In genomic region chr3:125175321-125176078, GRCh38 we compare ENCODE assay signal across 36 cellular contexts.
"Had no signal": no experiment of that assay in that cellular context is flagged by ENCODE, and none has a peak within 500 bp of the region (broad histone marks: within the 10 kb centered on the region; RNA-seq: fewer than 3 reads in every experiment).

No MANE protein-coding gene starts in this region.

- FAIRE-seq: colon, endometrium, endothelial cell of umbilical vein had no signal

- DNase-seq: activated CD4-positive, alpha-beta memory T cell treated with anti-CD3 and anti-CD28 coated beads for 36 hours; activated CD4-positive, alpha-beta T cell treated with anti-CD3 and anti-CD28 coated beads for 36 hours; activated CD4-positive, alpha-beta T cell treated with anti-CD3 and anti-CD28 coated beads, Interleukin-2, amount 10 ng/mL, durations not matched to agents 24 days and 14 days; activated CD4-positive, CD25-positive, alpha-beta regulatory T cell; activated CD4-positive, CD25-positive, alpha-beta regulatory T cell treated with anti-CD3 and anti-CD28 coated beads, Interleukin-2, amount 50 U/mL, for 72 hours; activated CD8-positive, alpha-beta memory T cell treated with anti-CD3 and anti-CD28 coated beads, Interleukin-2, amount 10 ng/mL, durations not matched to agents 7 days and 5 days; activated CD8-positive, alpha-beta memory T cell treated with anti-CD3 and anti-CD28 coated beads, Interleukin-2, amount 50 U/mL, for 4 hours; activated CD8-positive, alpha-beta T cell treated with anti-CD3 and anti-CD28 coated beads, Interleukin-2, amount 10 ng/mL, durations not matched to agents 7 days and 5 days; activated effector memory CD4-positive, alpha-beta T cell treated with anti-CD3 and anti-CD28 coated beads, Interleukin-2, amount 50 U/mL, for 16 hours; activated naive CD4-positive, alpha-beta T cell treated with anti-CD3 and anti-CD28 coated beads for 36 hours; activated naive CD8-positive, alpha-beta T cell treated with anti-CD3 and anti-CD28 coated beads for 36 hours; activated naive CD8-positive, alpha-beta T cell treated with anti-CD3 and anti-CD28 coated beads, Interleukin-2, amount 50 U/mL, for 24 hours; activated T-cell treated with anti-CD3 and anti-CD28 coated beads, Interleukin-2, amount 50 U/mL, for 1 hour; activated T-cell treated with anti-CD3 and anti-CD28 coated beads, Interleukin-2, amount 50 U/mL, for 48 hours; adrenal gland; amygdala; aorta; body of pancreas; caudate nucleus; cortex of kidney; dermis blood vessel endothelial cell; effector CD8-positive, alpha-beta T cell; esophagus squamous epithelium; foreskin keratinocyte; T-helper 1 cell; T-helper 17 cell; T1000; WERI-Rb-1 had no signal

- H3K36me3 ChIP-seq: adrenal gland, esophagus squamous epithelium, WERI-Rb-1 had no signal

- ATAC-seq: activated CD4-positive, alpha-beta T cell treated with anti-CD3 and anti-CD28 coated beads for 36 hours; activated CD8-positive, alpha-beta memory T cell treated with anti-CD3 and anti-CD28 coated beads, Interleukin-2, amount 10 ng/mL, durations not matched to agents 7 days and 5 days; activated CD8-positive, alpha-beta T cell treated with anti-CD3 and anti-CD28 coated beads, Interleukin-2, amount 10 ng/mL, durations not matched to agents 7 days and 5 days; activated naive CD8-positive, alpha-beta T cell treated with anti-CD3 and anti-CD28 coated beads, Interleukin-2, amount 50 U/mL, for 24 hours; body of pancreas; foreskin keratinocyte; T-helper 17 cell had no signal

- H3K9me3 Mint-ChIP-seq: activated naive CD4-positive, alpha-beta T cell treated with anti-CD3 and anti-CD28 coated beads, Interleukin-2, amount 50 U/mL, for 24 hours; activated T-helper 2 cell treated with anti-CD3 and anti-CD28 coated beads, Interferon-gamma antibody, Interleukin-2, Interleukin-4, amounts not matched to agents 10 μg/mL and 5 μg/mL and 100 μg/mL, durations not matched to agents 14 hours and 24 hours and 36 hours; T-helper 2 cell treated with Interferon-gamma antibody and Interleukin-4, amounts not matched to agents 5 μg/mL and 100 μg/mL, for 36 hours had no signal

- H3K4me1 ChIP-seq: adrenal gland, body of pancreas, esophagus squamous epithelium, foreskin keratinocyte had no signal

- H3K27ac Mint-ChIP-seq: activated CD4-positive, alpha-beta memory T cell treated with anti-CD3 and anti-CD28 coated beads for 36 hours; activated CD4-positive, alpha-beta T cell treated with anti-CD3 and anti-CD28 coated beads for 36 hours; activated CD4-positive, alpha-beta T cell treated with anti-CD3 and anti-CD28 coated beads, Interleukin-2, amount 10 ng/mL, durations not matched to agents 24 days and 14 days; activated CD8-positive, alpha-beta memory T cell treated with anti-CD3 and anti-CD28 coated beads, Interleukin-2, amount 10 ng/mL, durations not matched to agents 7 days and 5 days; activated CD8-positive, alpha-beta T cell treated with anti-CD3 and anti-CD28 coated beads, Interleukin-2, amount 10 ng/mL, durations not matched to agents 7 days and 5 days; activated naive CD4-positive, alpha-beta T cell treated with anti-CD3 and anti-CD28 coated beads for 36 hours; activated naive CD4-positive, alpha-beta T cell treated with anti-CD3 and anti-CD28 coated beads, Interleukin-2, amount 50 U/mL, for 24 hours; activated naive CD8-positive, alpha-beta T cell treated with anti-CD3 and anti-CD28 coated beads for 36 hours; activated naive CD8-positive, alpha-beta T cell treated with anti-CD3 and anti-CD28 coated beads, Interleukin-2, amount 50 U/mL, for 24 hours; activated T-helper 1 cell treated with anti-CD3 and anti-CD28 coated beads, Interleukin-12 subunit alpha, Interleukin-12 subunit beta, Interleukin-2, Interleukin-4 antibody, amounts not matched to agents 30 ng/mL and 10 ng/mL and 1 ng/mL, durations not matched to agents 14 hours and 24 hours and 36 hours; activated T-helper 2 cell treated with anti-CD3 and anti-CD28 coated beads, Interferon-gamma antibody, Interleukin-2, Interleukin-4, amounts not matched to agents 10 μg/mL and 5 μg/mL and 100 μg/mL, durations not matched to agents 14 hours and 24 hours and 36 hours; T-helper 17 cell; T-helper 2 cell treated with Interferon-gamma antibody and Interleukin-4, amounts not matched to agents 5 μg/mL and 100 μg/mL, for 36 hours had no signal

- H3K4me1 Mint-ChIP-seq: activated CD4-positive, alpha-beta T cell treated with anti-CD3 and anti-CD28 coated beads for 36 hours; activated naive CD4-positive, alpha-beta T cell treated with anti-CD3 and anti-CD28 coated beads, Interleukin-2, amount 50 U/mL, for 24 hours; T-helper 17 cell had no signal

- H3K4me3 Mint-ChIP-seq: activated CD4-positive, alpha-beta memory T cell treated with anti-CD3 and anti-CD28 coated beads for 36 hours; activated CD4-positive, alpha-beta T cell treated with anti-CD3 and anti-CD28 coated beads for 36 hours; activated CD4-positive, alpha-beta T cell treated with anti-CD3 and anti-CD28 coated beads, Interleukin-2, amount 10 ng/mL, durations not matched to agents 24 days and 14 days; activated CD8-positive, alpha-beta memory T cell treated with anti-CD3 and anti-CD28 coated beads, Interleukin-2, amount 10 ng/mL, durations not matched to agents 7 days and 5 days; activated CD8-positive, alpha-beta T cell treated with anti-CD3 and anti-CD28 coated beads, Interleukin-2, amount 10 ng/mL, durations not matched to agents 7 days and 5 days; activated naive CD4-positive, alpha-beta T cell treated with anti-CD3 and anti-CD28 coated beads for 36 hours; activated naive CD4-positive, alpha-beta T cell treated with anti-CD3 and anti-CD28 coated beads, Interleukin-2, amount 50 U/mL, for 24 hours; activated naive CD8-positive, alpha-beta T cell treated with anti-CD3 and anti-CD28 coated beads for 36 hours; activated naive CD8-positive, alpha-beta T cell treated with anti-CD3 and anti-CD28 coated beads, Interleukin-2, amount 50 U/mL, for 24 hours; activated T-helper 1 cell treated with anti-CD3 and anti-CD28 coated beads, Interleukin-12 subunit alpha, Interleukin-12 subunit beta, Interleukin-2, Interleukin-4 antibody, amounts not matched to agents 30 ng/mL and 10 ng/mL and 1 ng/mL, durations not matched to agents 14 hours and 24 hours and 36 hours; T-helper 17 cell; T-helper 2 cell treated with Interferon-gamma antibody and Interleukin-4, amounts not matched to agents 5 μg/mL and 100 μg/mL, for 36 hours had no signal

- H3K4me3 ChIP-seq: adrenal gland, body of pancreas, esophagus squamous epithelium had no signal

- H3K27me3 ChIP-seq: adrenal gland, body of pancreas, esophagus squamous epithelium, foreskin keratinocyte had no signal

- H3K27me3 Mint-ChIP-seq: activated CD4-positive, alpha-beta memory T cell treated with anti-CD3 and anti-CD28 coated beads for 36 hours; activated CD4-positive, alpha-beta T cell treated with anti-CD3 and anti-CD28 coated beads for 36 hours; activated naive CD4-positive, alpha-beta T cell treated with anti-CD3 and anti-CD28 coated beads, Interleukin-2, amount 50 U/mL, for 24 hours; activated naive CD8-positive, alpha-beta T cell treated with anti-CD3 and anti-CD28 coated beads for 36 hours; activated naive CD8-positive, alpha-beta T cell treated with anti-CD3 and anti-CD28 coated beads, Interleukin-2, amount 50 U/mL, for 24 hours; T-helper 17 cell had no signal

- H3K36me3 Mint-ChIP-seq: activated CD8-positive, alpha-beta memory T cell treated with anti-CD3 and anti-CD28 coated beads, Interleukin-2, amount 10 ng/mL, durations not matched to agents 7 days and 5 days; activated naive CD8-positive, alpha-beta T cell treated with anti-CD3 and anti-CD28 coated beads for 36 hours had no signal

- H3K27ac ChIP-seq: adrenal gland, body of pancreas, epithelial cell of prostate, esophagus squamous epithelium, foreskin keratinocyte, WERI-Rb-1 had no signal

- H3K9me3 ChIP-seq: adrenal gland, body of pancreas, esophagus squamous epithelium had no signal
